Comparison of ENCODE assay signal across 1 cellular context in the genomic region with DNA sequence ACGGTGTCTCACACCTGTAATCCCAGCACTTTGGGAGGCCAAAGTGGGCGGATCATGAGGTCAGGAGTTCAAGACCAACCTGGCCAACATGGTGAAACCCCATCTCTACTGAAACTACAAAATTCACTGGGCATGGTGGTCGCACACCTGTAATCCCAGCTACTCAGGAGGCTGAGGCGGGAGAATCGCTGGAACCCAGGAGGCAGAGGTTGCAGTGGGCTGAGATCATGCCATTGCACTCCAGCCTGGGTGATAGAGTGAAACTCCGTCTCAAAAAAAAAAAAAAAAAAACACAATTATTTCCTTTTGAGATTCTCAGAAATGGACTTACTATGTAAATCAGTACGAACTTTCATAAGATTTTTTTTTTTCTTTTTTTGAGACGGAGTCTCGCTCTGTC. TPM values are rescaled to one million over a fixed set of nuclear protein-coding genes. Genes with fewer than 3 reads are reported as not detected.
DNase-seq lines count a peak whose midpoint lies in the region; ATAC-seq, FAIRE-seq and TF ChIP-seq lines count a peak whose summit lies in the region.
"Not testable (repeated sequence)": the region's sequence is repeated elsewhere in the genome, so short reads cannot be mapped to it uniquely, and the experiment has no call there.

No MANE protein-coding gene starts in this region.

- intact Hi-C loops in HepG2 (cut with micrococcal nuclease; ENCODE audit: unreplicated experiment): not testable (repeated sequence)

- H3K27ac ChIP-seq in HepG2 (ENCODE audit: extremely low read length, insufficient read depth, low read length): not testable (repeated sequence)

- H3K27me3 ChIP-seq in HepG2 (ENCODE audit: control insufficient read depth in 1 of 2, insufficient read depth in 2 of 2, low read length in 2 of 2): not testable (repeated sequence)

- ATAC-seq in HepG2: not testable (repeated sequence)

- POLR2A ChIA-PET in HepG2 (lab: Yijun Ruan, JAX): not testable (repeated sequence)

- BruUV-seq in HepG2 (replicated peaks; lab: Mats Ljungman, UMichigan): not testable (repeated sequence)

- not testable (repeated sequence) for H2AFZ ChIP-seq in HepG2 (ENCODE audit: low read length)

- not testable (repeated sequence) for DNase-seq in HepG2 (ENCODE audit: low spot score)

- TF ChIP-seq EP300 in HepG2 (IDR thresholded peaks at IDR 0.05; ENCODE audit: low read depth in 2 of 2, low read length in 2 of 2); HepG2 (CRISPR knock-in tag; IDR thresholded peaks at IDR 0.05; ENCODE audit: borderline replicate concordance): not testable (repeated sequence)

- not testable (repeated sequence) for H3K9me3 ChIP-seq in HepG2 (ENCODE audit: low read length)

- H3K4me3 ChIP-seq in HepG2 (replicated peaks in 1 of 3; ENCODE audit: insufficient read depth in 1 of 3, low read depth in 2 of 3, low read length in 3 of 3): not testable (repeated sequence)

- in situ Hi-C loops in HepG2 (cut with HindIII; ENCODE audit: extremely low pct_ligation_motif_present, low pct_unique_long_range_greater_than_20kb): not testable (repeated sequence)

- H3K79me2 ChIP-seq in HepG2 (ENCODE audit: insufficient read depth, low read length): peaks cover 77% of the 10 kb centered on the region

- 97% methylated on average over 9 of the region's 9 CpGs for WGBS in HepG2 (ENCODE audit: low lambda C conversion rate)

- not testable (repeated sequence) for TF ChIP-seq CTCF in HepG2 (CRISPR knock-in tag; IDR thresholded peaks at IDR 0.05)

- H3K4me1 ChIP-seq in HepG2 (ENCODE audit: insufficient read depth, low read length): not testable (repeated sequence)

- H3K9ac ChIP-seq in HepG2 (ENCODE audit: insufficient read depth, low read depth, low read length): not testable (repeated sequence)

- not testable (repeated sequence) for TF ChIP-seq RAD21 in HepG2 (CRISPR knock-in tag; IDR thresholded peaks at IDR 0.05)

- CTCF ChIA-PET in HepG2 (lab: Yijun Ruan, JAX; ENCODE audit: low intra/inter-chr PET ratio, low total read pairs): not testable (repeated sequence)

- H3K4me2 ChIP-seq in HepG2 (ENCODE audit: low read depth, low read length): not testable (repeated sequence)

- not testable (repeated sequence) for FAIRE-seq in HepG2 (lab: Jason Lieb, UNC)

- TF ChIP-seq POLR2A in HepG2 (IDR thresholded peaks at IDR 0.05; ENCODE audit: insufficient read depth in 1 of 2, low read depth in 2 of 2, low read length in 2 of 2): not testable (repeated sequence)

- not testable (repeated sequence) for H3K36me3 ChIP-seq in HepG2 (replicated peaks in 1 of 2; ENCODE audit: control insufficient read depth in 1 of 2, insufficient read depth in 2 of 2, low read length in 2 of 2)

- not testable (repeated sequence) for H4K20me1 ChIP-seq in HepG2 (ENCODE audit: insufficient read depth, low read length)

TF ChIP-seq in HepG2, 621 proteins besides CTCF, POLR2A, EP300 and RAD21:
- 0 out of 2 replicates have a peak, but pooled peaks have one; percentile 26 for TF ChIP-seq MTF2 (CRISPR knock-in tag; IDR thresholded peaks at IDR 0.05; ENCODE audit: borderline replicate concordance)
- TF ChIP-seq FOXO4 (CRISPR knock-in tag; conservative IDR thresholded peaks at IDR 0.05): 0 out of 2 replicates have a peak, but pooled peaks have one; percentile 92
- 0 out of 2 replicates have a peak, but pooled peaks have one; percentile 41 for TF ChIP-seq ZNF441 (CRISPR knock-in tag; IDR thresholded peaks at IDR 0.05; ENCODE audit: borderline replicate concordance)
TF ChIP-seq in HepG2: peak in this region for 3; not testable (repeated sequence) for 618.

RNA-seq across cellular contexts. Expression of gene MEMO1, which starts 57.7 kb away (rescaled TPM):
- 68.0 and 69.8 TPM in 2 replicates for total RNA-seq in HepG2 (2016; rRNA removed; fragmentation: Illumina TruSeq; extraction: Trizol)
- 140 and 144 TPM in 2 replicates for total RNA-seq in HepG2 (2016; cell fraction: cytosol; rRNA removed; fragmentation: Illumina TruSeq; extraction: Trizol; ENCODE audit: low read depth)
- total RNA-seq in HepG2 (2016; cell fraction: insoluble cytoplasmic fraction; rRNA removed; fragmentation: Illumina TruSeq; extraction: Trizol): 65.7 and 68.0 TPM in 2 replicates
- total RNA-seq in HepG2 (2016; cell fraction: membrane; rRNA removed; fragmentation: Illumina TruSeq; extraction: Trizol): 143 and 162 TPM in 2 replicates
- total RNA-seq in HepG2 (2016; cell fraction: nucleus; rRNA removed; fragmentation: Illumina TruSeq; extraction: Trizol): 45.7 and 49.1 TPM in 2 replicates
- 69.3 and 81.6 TPM in 2 replicates for polyA plus RNA-seq in HepG2 (2011; rRNA removed)
- polyA plus RNA-seq in HepG2 (2011; cell fraction: cytosol; rRNA removed): 51.1 and 54.3 TPM in 2 replicates
- 35.0 and 37.6 TPM in 2 replicates for polyA plus RNA-seq in HepG2 (2011; cell fraction: nucleus; rRNA removed)
- polyA plus RNA-seq in HepG2 (2012): 80.1 and 81.8 TPM in 2 replicates
- polyA plus RNA-seq in HepG2 (2016; cell fraction: cytosol; fragmentation: Illumina TruSeq; extraction: Trizol; ENCODE audit: low read depth): 152 and 156 TPM in 2 replicates
- 81.9 and 84.7 TPM in 2 replicates for polyA plus RNA-seq in HepG2 (2016; cell fraction: insoluble cytoplasmic fraction; fragmentation: Illumina TruSeq; extraction: Trizol; ENCODE audit: low read depth)
- 169 and 183 TPM in 2 replicates for polyA plus RNA-seq in HepG2 (2016; cell fraction: membrane; fragmentation: Illumina TruSeq; extraction: Trizol; ENCODE audit: low read depth)
- polyA plus RNA-seq in HepG2 (2016; cell fraction: nucleus; fragmentation: Illumina TruSeq; extraction: Trizol; ENCODE audit: insufficient read depth, low read depth): 55.9 and 58.9 TPM in 2 replicates
- polyA minus RNA-seq in HepG2 (2011; rRNA and poly(A)+ RNA removed; ENCODE audit: low replicate concordance): 33.0 and 51.0 TPM in 2 replicates
- polyA minus RNA-seq in HepG2 (2011; cell fraction: cytosol; rRNA and poly(A)+ RNA removed): 36.1 and 40.9 TPM in 2 replicates
- 48.9 and 60.9 TPM in 2 replicates for polyA minus RNA-seq in HepG2 (2011; cell fraction: nucleus; rRNA and poly(A)+ RNA removed)
